33 cellular contexts compared by ENCODE assay signal in the genomic region with DNA sequence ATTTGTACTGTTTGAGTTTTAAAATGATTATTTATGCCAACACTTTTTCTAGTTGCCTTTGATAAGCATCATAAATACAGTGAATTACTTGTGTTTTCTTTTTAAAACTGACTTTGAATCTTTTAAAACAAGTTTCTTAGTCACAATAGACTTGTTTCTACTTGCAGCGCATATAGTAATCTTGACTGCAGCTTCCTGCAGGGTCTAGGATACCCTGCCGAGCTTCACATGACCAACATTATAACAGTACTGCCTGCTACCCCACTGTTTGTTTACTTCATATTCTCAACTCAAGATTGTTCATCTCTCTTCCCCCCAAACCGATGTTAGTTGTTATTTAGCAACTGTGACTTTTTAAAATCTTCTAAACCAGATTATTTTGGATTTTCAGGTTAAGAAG.
"Had no signal": no experiment of that assay in that cellular context is flagged by ENCODE, and none has a peak within 500 bp of the region (broad histone marks: within the 10 kb centered on the region; RNA-seq: fewer than 3 reads in every experiment).

No MANE protein-coding gene starts in this region.

- H3K9me3 Mint-ChIP-seq: activated CD4-positive, alpha-beta T cell treated with anti-CD3 and anti-CD28 coated beads, Interleukin-2, amount 10 ng/mL, durations not matched to agents 7 days and 5 days; activated T-helper 17 cell treated with anti-CD3 and anti-CD28 coated beads, Interleukin-2, amount 50 U/mL, for 72 hours; stimulated activated memory B cell treated with anti-CD40 and anti-IgM and Interleukin-4, amounts not matched to agents 10 μg/mL and 1 μg/mL and 100 μg/mL, for 72 hours had no signal

- FAIRE-seq: colon, islet of Langerhans had no signal

- H2AFZ ChIP-seq: hepatocyte had no signal

- H3K36me3 ChIP-seq: breast epithelium, gastroesophageal sphincter, left ventricle myocardium inferior, ovary, stomach, thyroid gland, upper lobe of left lung, vagina, WERI-Rb-1 had no signal

- DNase-seq: activated CD4-positive, alpha-beta memory T cell treated with anti-CD3 and anti-CD28 coated beads, Interleukin-2, amount 10 ng/mL, durations not matched to agents 7 days and 5 days; activated CD4-positive, alpha-beta T cell treated with anti-CD3 and anti-CD28 coated beads, Interleukin-2, amount 10 ng/mL, durations not matched to agents 7 days and 5 days; activated CD4-positive, CD25-positive, alpha-beta regulatory T cell treated with anti-CD3 and anti-CD28 coated beads, Interleukin-2, amount 50 U/mL, for 72 hours; activated naive CD4-positive, alpha-beta T cell; activated T-cell treated with anti-CD3 and anti-CD28 coated beads, Interleukin-2, amount 50 U/mL, for 4 hours; effector CD8-positive, alpha-beta T cell; left ventricle myocardium inferior; mucosa of descending colon; ovary; retina; stimulated activated CD4-positive, alpha-beta T cell treated with anti-CD3 and anti-CD28 coated beads, Interleukin-4, amount 100 ng/mL, for 4 hours; stimulated activated CD8-positive, alpha-beta memory T cell treated with anti-CD3 and anti-CD28 coated beads, Interleukin-4, amount 100 ng/mL, for 48 hours; stomach; T-helper 17 cell; T1000; thyroid gland; upper lobe of left lung; WERI-Rb-1 had no signal

- H3K4me2 ChIP-seq: hepatocyte had no signal

- H3K4me3 Mint-ChIP-seq: activated CD4-positive, alpha-beta memory T cell treated with anti-CD3 and anti-CD28 coated beads, Interleukin-2, amount 10 ng/mL, durations not matched to agents 7 days and 5 days; activated CD4-positive, alpha-beta T cell treated with anti-CD3 and anti-CD28 coated beads, Interleukin-2, amount 10 ng/mL, durations not matched to agents 7 days and 5 days; activated T-cell treated with anti-CD3 and anti-CD28 coated beads, Interleukin-2, amount 50 U/mL, for 4 hours; activated T-helper 17 cell treated with anti-CD3 and anti-CD28 coated beads, Interleukin-2, amount 50 U/mL, for 72 hours; central memory CD8-positive, alpha-beta T cell; natural killer cell treated with Interleukin-12 subunit alpha and Interleukin-12 subunit beta and Interleukin-15 and Interleukin-18, amount 100 ng/mL, for 72 hours; stimulated activated memory B cell treated with anti-CD40 and anti-IgM and Interleukin-4, amounts not matched to agents 10 μg/mL and 1 μg/mL and 100 μg/mL, for 72 hours; T-helper 17 cell had no signal

- ATAC-seq: activated naive CD4-positive, alpha-beta T cell treated with anti-CD3 and anti-CD28 coated beads, Interleukin-2, amount 50 U/mL, for 72 hours; activated T-cell treated with anti-CD3 and anti-CD28 coated beads, Interleukin-2, amount 50 U/mL, for 4 hours; activated T-helper 17 cell treated with anti-CD3 and anti-CD28 coated beads, Interleukin-2, amount 50 U/mL, for 72 hours; gastroesophageal sphincter; mucosa of descending colon; natural killer cell treated with Interleukin-12 subunit alpha and Interleukin-12 subunit beta and Interleukin-15 and Interleukin-18, amount 100 ng/mL, for 72 hours; sciatic nerve; stimulated activated memory B cell treated with anti-CD40 and anti-IgM and Interleukin-4, amounts not matched to agents 10 μg/mL and 1 μg/mL and 100 μg/mL, for 72 hours; T-helper 17 cell had no signal

- H3K27me3 Mint-ChIP-seq: activated CD4-positive, alpha-beta memory T cell treated with anti-CD3 and anti-CD28 coated beads, Interleukin-2, amount 10 ng/mL, durations not matched to agents 7 days and 5 days; activated CD4-positive, alpha-beta T cell treated with anti-CD3 and anti-CD28 coated beads, Interleukin-2, amount 10 ng/mL, durations not matched to agents 7 days and 5 days; activated T-helper 17 cell treated with anti-CD3 and anti-CD28 coated beads, Interleukin-2, amount 50 U/mL, for 72 hours; central memory CD8-positive, alpha-beta T cell; natural killer cell treated with Interleukin-12 subunit alpha and Interleukin-12 subunit beta and Interleukin-15 and Interleukin-18, amount 100 ng/mL, for 72 hours; progenitor cell of endocrine pancreas; stimulated activated memory B cell treated with anti-CD40 and anti-IgM and Interleukin-4, amounts not matched to agents 10 μg/mL and 1 μg/mL and 100 μg/mL, for 72 hours; T-helper 17 cell had no signal

- H3K27ac ChIP-seq: breast epithelium, gastroesophageal sphincter, hepatocyte, left ventricle myocardium inferior, ovary, skin epidermis, stomach, thyroid gland, upper lobe of left lung, vagina, WERI-Rb-1 had no signal

- H3K9me3 ChIP-seq: breast epithelium, gastroesophageal sphincter, left ventricle myocardium inferior, mucosa of descending colon, ovary, stomach, thyroid gland, upper lobe of left lung, vagina had no signal

- H3K27me3 ChIP-seq: breast epithelium, gastroesophageal sphincter, hepatocyte, ovary, stomach, thyroid gland, upper lobe of left lung, vagina had no signal

- H3K4me3 ChIP-seq: breast epithelium, gastroesophageal sphincter, hepatocyte, left ventricle myocardium inferior, lung, mucosa of descending colon, ovary, skin epidermis, stomach, thyroid gland, upper lobe of left lung, vagina had no signal

- H3K4me1 Mint-ChIP-seq: activated CD4-positive, alpha-beta memory T cell treated with anti-CD3 and anti-CD28 coated beads, Interleukin-2, amount 10 ng/mL, durations not matched to agents 7 days and 5 days; activated CD4-positive, alpha-beta T cell treated with anti-CD3 and anti-CD28 coated beads, Interleukin-2, amount 10 ng/mL, durations not matched to agents 7 days and 5 days; activated T-helper 17 cell treated with anti-CD3 and anti-CD28 coated beads, Interleukin-2, amount 50 U/mL, for 72 hours; central memory CD8-positive, alpha-beta T cell; stimulated activated memory B cell treated with anti-CD40 and anti-IgM and Interleukin-4, amounts not matched to agents 10 μg/mL and 1 μg/mL and 100 μg/mL, for 72 hours; T-helper 17 cell had no signal

- H3K79me2 ChIP-seq: hepatocyte had no signal

- H3K27ac Mint-ChIP-seq: activated CD4-positive, alpha-beta memory T cell treated with anti-CD3 and anti-CD28 coated beads, Interleukin-2, amount 10 ng/mL, durations not matched to agents 7 days and 5 days; activated CD4-positive, alpha-beta T cell treated with anti-CD3 and anti-CD28 coated beads, Interleukin-2, amount 10 ng/mL, durations not matched to agents 7 days and 5 days; activated naive CD4-positive, alpha-beta T cell treated with anti-CD3 and anti-CD28 coated beads, Interleukin-2, amount 50 U/mL, for 72 hours; activated T-helper 17 cell treated with anti-CD3 and anti-CD28 coated beads, Interleukin-2, amount 50 U/mL, for 72 hours; natural killer cell treated with Interleukin-12 subunit alpha and Interleukin-12 subunit beta and Interleukin-15 and Interleukin-18, amount 100 ng/mL, for 72 hours; progenitor cell of endocrine pancreas; stimulated activated memory B cell treated with anti-CD40 and anti-IgM and Interleukin-4, amounts not matched to agents 10 μg/mL and 1 μg/mL and 100 μg/mL, for 72 hours; T-helper 17 cell had no signal

- H3K36me3 Mint-ChIP-seq: activated naive CD4-positive, alpha-beta T cell treated with anti-CD3 and anti-CD28 coated beads, Interleukin-2, amount 50 U/mL, for 72 hours; natural killer cell treated with Interleukin-12 subunit alpha and Interleukin-12 subunit beta and Interleukin-15 and Interleukin-18, amount 100 ng/mL, for 72 hours; stimulated activated memory B cell treated with anti-CD40 and anti-IgM and Interleukin-4, amounts not matched to agents 10 μg/mL and 1 μg/mL and 100 μg/mL, for 72 hours had no signal

- H3K4me1 ChIP-seq: breast epithelium, gastroesophageal sphincter, left ventricle myocardium inferior, stomach, thyroid gland, upper lobe of left lung, vagina had no signal
